Comparison of ENCODE assay signal across 19 cellular contexts in the genomic region with DNA sequence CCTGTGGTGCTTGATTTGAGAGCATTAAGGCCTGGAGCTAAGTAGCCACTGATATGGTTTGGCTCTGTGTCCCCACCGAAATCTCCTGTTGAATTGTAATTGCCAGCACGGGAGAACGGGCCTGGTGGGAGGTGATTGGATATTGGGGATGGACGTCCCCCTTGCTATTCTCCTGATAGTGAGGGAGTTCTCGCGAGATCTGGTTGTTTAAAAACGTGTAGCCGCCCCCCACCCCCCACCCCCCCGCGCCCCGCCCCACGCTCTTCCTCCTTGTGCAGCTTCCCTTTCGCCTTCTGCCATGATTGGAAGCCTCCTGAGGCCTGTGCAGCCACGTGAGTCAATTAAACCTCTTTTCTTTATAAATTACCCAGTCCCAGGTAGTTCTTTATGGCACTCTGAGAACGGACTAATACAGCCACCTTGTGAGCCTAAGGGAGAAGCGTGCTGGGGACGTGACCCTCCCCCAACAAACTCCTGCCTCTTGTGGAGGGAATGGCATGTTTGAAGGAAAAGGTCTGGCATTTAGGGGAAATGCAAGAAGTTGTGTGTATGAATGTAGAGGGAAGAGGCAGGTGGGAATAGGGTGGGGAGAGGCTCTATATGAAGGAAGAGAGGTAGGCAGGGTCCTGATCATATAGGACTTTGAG.
"Had no signal": no experiment of that assay in that cellular context is flagged by ENCODE, and none has a peak within 500 bp of the region (broad histone marks: within the 10 kb centered on the region; RNA-seq: fewer than 3 reads in every experiment).

No MANE protein-coding gene starts in this region.

- H3K4me3 ChIP-seq: colonic mucosa, sigmoid colon, thoracic aorta, upper lobe of left lung had no signal

- H3K27ac ChIP-seq: brain microvascular endothelial cell, colonic mucosa, neutrophil, sigmoid colon, thoracic aorta, upper lobe of left lung had no signal

- H3K4me1 ChIP-seq: colonic mucosa, sigmoid colon, upper lobe of left lung had no signal

- DNase-seq: activated CD4-positive, alpha-beta T cell treated with anti-CD3 and anti-CD28 coated beads, Interleukin-2, amount 10 ng/mL, durations not matched to agents 24 days and 14 days; activated CD4-positive, CD25-positive, alpha-beta regulatory T cell; activated CD8-positive, alpha-beta T cell treated with anti-CD3 and anti-CD28 coated beads for 36 hours; activated naive CD4-positive, alpha-beta T cell treated with anti-CD3 and anti-CD28 coated beads, Interleukin-2, amount 10 ng/mL, durations not matched to agents 7 days and 5 days; activated naive CD8-positive, alpha-beta T cell treated with anti-CD3 and anti-CD28 coated beads, Interleukin-2, amount 50 U/mL, for 24 hours; activated T-cell treated with anti-CD3 and anti-CD28 coated beads, Interleukin-2, amount 50 U/mL, for 4 hours; brain microvascular endothelial cell; central memory CD4-positive, alpha-beta T cell; colonic mucosa; erythroblast; foreskin melanocyte; glutamatergic neuron; hippocampal formation; sigmoid colon; stimulated activated CD4-positive, alpha-beta T cell treated with anti-CD3 and anti-CD28 coated beads, Interleukin-4, amount 100 ng/mL, for 24 hours; T-cell; upper lobe of left lung had no signal

- H3K9me3 ChIP-seq: colonic mucosa, neutrophil, sigmoid colon, thoracic aorta, upper lobe of left lung had no signal

- H3K36me3 ChIP-seq: brain microvascular endothelial cell, colonic mucosa, neutrophil, sigmoid colon, thoracic aorta, upper lobe of left lung had no signal
